Comparison of ENCODE assay signal across 8 cellular contexts in genomic region chr6:148758492-148758891, GRCh38. TPM values are rescaled to one million over a fixed set of nuclear protein-coding genes. Genes with fewer than 3 reads are reported as not detected.
DNase-seq lines count a peak whose midpoint lies in the region; ATAC-seq and TF ChIP-seq lines count a peak whose summit lies in the region.

No MANE protein-coding gene starts in this region.

- H3K4me3 ChIP-seq in Jurkat, Clone E6-1 (ENCODE audit: low read length), result no peak overlapping the region; the same call in 1 of the 2 replicates
- H3K4me3 ChIP-seq in breast epithelium, result no peak overlapping the region

- no peaks in the 10 kb centered on the region for H3K9me3 ChIP-seq in breast epithelium

- TF ChIP-seq POLR2A in breast epithelium (IDR thresholded peaks at IDR 0.05), result no peak

- ATAC-seq in GM18517 (IDR thresholded peaks at IDR 0.05; ENCODE audit: unreplicated experiment) (peak; percentile 77), GM21576 (IDR thresholded peaks at IDR 0.05; ENCODE audit: unreplicated experiment) (peak; percentile 63)

- no peaks in the 10 kb centered on the region for H3K4me1 ChIP-seq in breast epithelium

- peak overlapping the region in 1 of 2 donors; percentile 38 for H3K27ac ChIP-seq in breast epithelium

- peak; percentile 77 for DNase-seq in Jurkat, Clone E6-1 (ENCODE audit: low read depth, low spot score)
- DNase-seq in anterior cingulate cortex (lab: John Stamatoyannopoulos, UW) (peak in 42 of 58 donors; percentile 8 to 79 (median 37)), breast epithelium (ENCODE audit: low spot score in 2 of 2) (no peak), NCI-H345 (lab: John Stamatoyannopoulos, UW) (no peak), NCI-H526 (lab: John Stamatoyannopoulos, UW) (no peak)
- peak in 2 of 3 donors; percentile 16 to 21 for DNase-seq in stimulated activated CD4-positive, alpha-beta T cell treated with anti-CD3 and anti-CD28 coated beads, TNF-alpha, amount 100 ng/mL, for 48 hours (ENCODE audit: low read depth in 3 of 3)

- no peaks in the 10 kb centered on the region for H3K36me3 ChIP-seq in breast epithelium

- no peaks in the 10 kb centered on the region for H3K27me3 ChIP-seq in breast epithelium

- intact Hi-C loops in breast epithelium (cut with DNase I; ENCODE audit: low total_unique reads), result no loop called here

- no peak for TF ChIP-seq CTCF in breast epithelium (IDR thresholded peaks at IDR 0.05)

RNA-seq across cellular contexts. Expression of gene UST, which starts 11.7 kb away (rescaled TPM):
- 7.2 TPM for polyA plus RNA-seq in Jurkat, Clone E6-1 (2012; ENCODE audit: insufficient read depth, insufficient read length)
- 10 to 100 TPM; 10.5 to 28.8 (median 13.2) TPM for total RNA-seq in breast epithelium

Comparison
In these comparisons a context has a peak if more than half of its experiments do, and no peak if none do; other contexts are left out.
1. DNase-seq: peak in Jurkat, Clone E6-1 (single experiment), anterior cingulate cortex (42 of 58) and stimulated activated CD4-positive, alpha-beta T cell treated with anti-CD3 and anti-CD28 coated beads, TNF-alpha, amount 100 ng/mL, for 48 hours (2 of 3); none in breast epithelium (0 of 2), NCI-H345 (single experiment) and NCI-H526 (0 of 2).